In genomic region chr7:73971315-73971700, GRCh38 we compare ENCODE assay signal across 14 cellular contexts. TPM values are rescaled to one million over a fixed set of nuclear protein-coding genes. Genes with fewer than 3 reads are reported as not detected.
A peak's percentile ranks its signal among the peaks of the same experiment; 100 is the strongest.
DNase-seq lines count a peak whose midpoint lies in the region; ATAC-seq, FAIRE-seq and TF ChIP-seq lines count a peak whose summit lies in the region.
"Had no signal": no experiment of that assay in that cellular context is flagged by ENCODE, and none has a peak within 500 bp of the region (broad histone marks: within the 10 kb centered on the region; RNA-seq: fewer than 3 reads in every experiment).

No MANE protein-coding gene starts in this region.

- in situ Hi-C loops in K562 (cut with MboI): no loop called here

- intact Hi-C loops in K562 (cut with micrococcal nuclease): no loop called here
- intact Hi-C loops in CD4-positive, alpha-beta memory T cell (cut with micrococcal nuclease): no loop called here

- TF ChIP-seq EP300 in K562 (IDR thresholded peaks at IDR 0.05; ENCODE audit: low read length): no peak

- BruUV-seq in K562 (replicated peaks; lab: Mats Ljungman, UMichigan): no TSS peak

- peaks cover 4% of the 10 kb centered on the region; the same call in 1 of the 2 replicates for H4K20me1 ChIP-seq in K562 (replicated peaks; ENCODE audit: control insufficient read depth, insufficient read depth, low read length)

- H3K9me3 Mint-ChIP-seq in CD4-positive, alpha-beta memory T cell: peaks cover 0 to 3% (median 0%) of the 10 kb centered on the region in 8 donors

- H3K79me2 ChIP-seq in K562 (ENCODE audit: control insufficient read depth, insufficient read depth, low read length): no peaks in the 10 kb centered on the region

- H3K36me3 Mint-ChIP-seq in CD4-positive, alpha-beta memory T cell: peaks cover 0 to 8% of the 10 kb centered on the region in 2 donors

- H3K4me3 ChIP-seq in K562: no peak overlapping the region
- H3K4me3 ChIP-seq in CD4-positive, alpha-beta memory T cell (ENCODE audit: low read length in 2 of 2): no peak overlapping the region
- H3K4me3 ChIP-seq: heart left ventricle, lung, SJSA1 had no signal

- no peak overlapping the region for H3K4me3 Mint-ChIP-seq in CD4-positive, alpha-beta memory T cell

- peak overlapping the region in 1 of 2 experiments; percentile 50; a peak in 1 of 4 replicates for H3K9ac ChIP-seq in K562 (ENCODE audit: insufficient read depth in 1 of 2, low read depth in 2 of 2, low read length in 2 of 2)

- peak; percentile 39; the same call in 1 of the 3 replicates for TF ChIP-seq CTCF in GM12872 (IDR thresholded peaks at IDR 0.05; ENCODE audit: insufficient read depth, low read depth, low read length)
- TF ChIP-seq CTCF in K562 (IDR thresholded peaks at IDR 0.05 in 2 of 3, conservative IDR thresholded peaks at IDR 0.05 in 1 of 3; ENCODE audit: insufficient read depth in 2 of 3, low read depth in 1 of 3, low read length in 3 of 3): 0 out of 6 replicates have a peak, but pooled peaks of 1 of the 3 experiments have one; percentile 13

- TF ChIP-seq POLR2A in K562 (conservative IDR thresholded peaks at IDR 0.05) (no peak), erythroblast (IDR thresholded peaks at IDR 0.05; ENCODE audit: low read length) (no peak)

- no peak for TF ChIP-seq RAD21 in K562 (CRISPR knock-in tag; conservative IDR thresholded peaks at IDR 0.05 in 1 of 2, IDR thresholded peaks at IDR 0.05 in 1 of 2)

- CTCF ChIA-PET in K562 (lab: Yijun Ruan, JAX; ENCODE audit: low intra/inter-chr PET ratio): no interaction called here
- CTCF ChIA-PET in CD4-positive, alpha-beta memory T cell (lab: Charles Lee; ENCODE audit: partially characterized antibody): no interaction called here

- 0 out of 2 replicates have a peak overlapping the region, but pooled peaks have one; percentile 50 for H2AFZ ChIP-seq in K562 (ENCODE audit: low read depth, low read length)

- H3K4me1 Mint-ChIP-seq in CD4-positive, alpha-beta memory T cell: peaks cover 0 to 3% (median 0%) of the 10 kb centered on the region in 4 donors

- H3K36me3 ChIP-seq in K562 (ENCODE audit: control insufficient read depth, insufficient read depth, low read length): no peaks in the 10 kb centered on the region
- no peaks in the 10 kb centered on the region for H3K36me3 ChIP-seq in CD4-positive, alpha-beta memory T cell (ENCODE audit: insufficient read depth, low read length)
- H3K36me3 ChIP-seq: heart left ventricle, SJSA1 had no signal

- ATAC-seq in GM19452 (IDR thresholded peaks at IDR 0.05; ENCODE audit: unreplicated experiment) (peak; percentile 69), HG03520 (IDR thresholded peaks at IDR 0.05; ENCODE audit: unreplicated experiment) (peak; percentile 85), K562 (peak; percentile 56)
- ATAC-seq: heart left ventricle had no signal

- 3% methylated on average over 4 of the region's 4 CpGs for WGBS in K562 (ENCODE audit: insufficient coverage, low coverage, missing lambda C conversion rate)

- no peaks in the 10 kb centered on the region for H3K9me1 ChIP-seq in K562 (ENCODE audit: control insufficient read depth, insufficient read depth, low read length)

- no peak overlapping the region for H3K27ac Mint-ChIP-seq in CD4-positive, alpha-beta memory T cell

- peaks cover 18 to 57% of the 10 kb centered on the region in 2 experiments for H3K27me3 ChIP-seq in K562 (ENCODE audit: control insufficient read depth in 2 of 2, insufficient read depth in 2 of 2, low read length in 2 of 2)
- H3K27me3 ChIP-seq in CD4-positive, alpha-beta memory T cell (ENCODE audit: insufficient read depth, low read length): no peaks in the 10 kb centered on the region
- H3K27me3 ChIP-seq: SJSA1 had no signal

- H3K4me2 ChIP-seq in K562 (ENCODE audit: insufficient read depth, low read length): no peak overlapping the region

- peaks cover 0 to 3% of the 10 kb centered on the region in 2 experiments; a peak in 1 of 5 replicates for H3K4me1 ChIP-seq in K562 (replicated peaks in 1 of 2; ENCODE audit: control insufficient read depth in 2 of 2, insufficient read depth in 2 of 2, low read length in 2 of 2)
- no peaks in the 10 kb centered on the region for H3K4me1 ChIP-seq in CD4-positive, alpha-beta memory T cell (ENCODE audit: insufficient read depth, low read length)
- H3K4me1 ChIP-seq: heart left ventricle, SJSA1 had no signal

- peaks cover 8 to 9% of the 10 kb centered on the region in 2 donors for H3K27me3 Mint-ChIP-seq in CD4-positive, alpha-beta memory T cell

- POLR2A ChIA-PET in K562 (lab: Yijun Ruan, JAX): no interaction called here
- POLR2A ChIA-PET in CD4-positive, alpha-beta memory T cell (lab: Charles Lee; ENCODE audit: partially characterized antibody): no interaction called here

- H3K27ac ChIP-seq in K562 (ENCODE audit: extremely low read depth, low read depth, low read length): no peak overlapping the region
- H3K27ac ChIP-seq in CD4-positive, alpha-beta memory T cell (ENCODE audit: low read depth, low read length): no peak overlapping the region
- H3K27ac ChIP-seq: heart left ventricle, HL-60, SJSA1 had no signal

- H3K9me3 ChIP-seq in K562 (replicated peaks; ENCODE audit: control insufficient read depth, insufficient read depth, low read depth, low read length): no peaks in the 10 kb centered on the region
- H3K9me3 ChIP-seq in CD4-positive, alpha-beta memory T cell (ENCODE audit: control insufficient read depth in 1 of 2, low read length in 2 of 2): no peaks in the 10 kb centered on the region
- H3K9me3 ChIP-seq: heart left ventricle, SJSA1 had no signal

- FAIRE-seq in K562 (lab: Jason Lieb, UNC): no peak

- DNase-seq in K562 (ENCODE audit: extremely low read depth in 1 of 4, low spot score in 3 of 4): no peak
- no peak for DNase-seq in erythroblast (lab: John Stamatoyannopoulos, UW)
- DNase-seq in CD4-positive, alpha-beta memory T cell: no peak
- DNase-seq in activated CD4-positive, alpha-beta T cell treated with anti-CD3 and anti-CD28 coated beads, Interleukin-2, amount 50 U/mL, for 4 hours: no peak
- no peak for DNase-seq in CD1c-positive myeloid dendritic cell (ENCODE audit: extremely low spot score)
- DNase-seq: stimulated activated CD4-positive, alpha-beta T cell treated with anti-CD3 and anti-CD28 coated beads, Interleukin-15, amount 100 ng/mL, for 24 hours had no signal

TF ChIP-seq in K562, 482 proteins besides CTCF, POLR2A, EP300 and RAD21 (continues in another document):
- TF ChIP-seq, protein P1, sequence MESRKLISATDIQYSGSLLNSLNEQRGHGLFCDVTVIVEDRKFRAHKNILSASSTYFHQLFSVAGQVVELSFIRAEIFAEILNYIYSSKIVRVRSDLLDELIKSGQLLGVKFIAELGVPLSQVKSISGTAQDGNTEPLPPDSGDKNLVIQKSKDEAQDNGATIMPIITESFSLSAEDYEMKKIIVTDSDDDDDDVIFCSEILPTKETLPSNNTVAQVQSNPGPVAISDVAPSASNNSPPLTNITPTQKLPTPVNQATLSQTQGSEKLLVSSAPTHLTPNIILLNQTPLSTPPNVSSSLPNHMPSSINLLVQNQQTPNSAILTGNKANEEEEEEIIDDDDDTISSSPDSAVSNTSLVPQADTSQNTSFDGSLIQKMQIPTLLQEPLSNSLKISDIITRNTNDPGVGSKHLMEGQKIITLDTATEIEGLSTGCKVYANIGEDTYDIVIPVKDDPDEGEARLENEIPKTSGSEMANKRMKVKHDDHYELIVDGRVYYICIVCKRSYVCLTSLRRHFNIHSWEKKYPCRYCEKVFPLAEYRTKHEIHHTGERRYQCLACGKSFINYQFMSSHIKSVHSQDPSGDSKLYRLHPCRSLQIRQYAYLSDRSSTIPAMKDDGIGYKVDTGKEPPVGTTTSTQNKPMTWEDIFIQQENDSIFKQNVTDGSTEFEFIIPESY (CRISPR knock-in tag; IDR thresholded peaks at IDR 0.05): no peak
- no peak for TF ChIP-seq WHSC1 (IDR thresholded peaks at IDR 0.05; ENCODE audit: low read length)
- TF ChIP-seq ZBTB12 (CRISPR knock-in tag; IDR thresholded peaks at IDR 0.05): no peak

RNA-seq across cellular contexts. Expression of gene ELN, which starts 56.7 kb away (rescaled TPM):
- total RNA-seq in K562 (2011; cell fraction: chromatin; rRNA removed; ENCODE audit: low replicate concordance): not detected in 2 replicates
- total RNA-seq in K562 (2011; cell fraction: nucleolus; rRNA removed): not detected in 2 replicates
- not detected in 2 replicates for total RNA-seq in K562 (2011; cell fraction: nucleoplasm; rRNA removed)
- total RNA-seq in K562 (2014; rRNA removed): not detected in 2 replicates
- total RNA-seq in K562 (2014; rRNA removed; fragmentation: Illumina TruSeq; extraction: Trizol): not detected in 2 replicates
- total RNA-seq in K562 (2015; rRNA removed; fragmentation: Illumina TruSeq; extraction: Trizol): not detected in 2 replicates
- 0.20 TPM in 2 replicates for total RNA-seq in K562 (2021)
- not detected in 2 replicates for polyA plus RNA-seq in K562 (2011; rRNA removed)
- 0.01 TPM in 1 of 2 replicates, not detected in the other for polyA plus RNA-seq in K562 (2011; cell fraction: cytosol; rRNA removed)
- not detected in 2 replicates for polyA plus RNA-seq in K562 (2011; cell fraction: nucleus; rRNA removed)
- 0.14 TPM in 1 of 2 replicates, not detected in the other for polyA plus RNA-seq in K562 (2012)
- not detected in 2 replicates for polyA plus RNA-seq in K562 (2014; fragmentation: Illumina TruSeq; extraction: Trizol)
- polyA plus RNA-seq in K562 (2014; fragmentation: Nextera tagmentation; extraction: Ambion mirVana): not detected
- not detected in 2 replicates for polyA plus RNA-seq in K562 (2014; rRNA removed)
- polyA minus RNA-seq in K562 (2011; rRNA and poly(A)+ RNA removed): not detected in 2 replicates
- not detected in 2 replicates for polyA minus RNA-seq in K562 (2011; cell fraction: cytosol; rRNA and poly(A)+ RNA removed)
- polyA minus RNA-seq in K562 (2011; cell fraction: nucleus; rRNA and poly(A)+ RNA removed): not detected in 2 replicates
- total RNA-seq in CD4-positive, alpha-beta memory T cell: not detected
- not detected for polyA plus RNA-seq in CD4-positive, alpha-beta memory T cell
- total RNA-seq: NCI-H460, SJSA1 had no signal
